In genomic region chr1:11373029-11373964, GRCh38 we compare ENCODE assay signal across 16 cellular contexts.
"Had no signal": no experiment of that assay in that cellular context is flagged by ENCODE, and none has a peak within 500 bp of the region (broad histone marks: within the 10 kb centered on the region; RNA-seq: fewer than 3 reads in every experiment).

No MANE protein-coding gene starts in this region.

- H3K4me1 ChIP-seq: ascending aorta, breast epithelium, esophagus squamous epithelium, pancreas, right lobe of liver had no signal

- H3K27ac ChIP-seq: ascending aorta, esophagus squamous epithelium, pancreas, right lobe of liver had no signal

- H3K4me3 Mint-ChIP-seq: activated T-helper 1 cell treated with anti-CD3 and anti-CD28 coated beads, Interleukin-12 subunit alpha, Interleukin-12 subunit beta, Interleukin-2, Interleukin-4 antibody, amounts not matched to agents 30 ng/mL and 10 ng/mL and 1 ng/mL, durations not matched to agents 14 hours and 24 hours and 36 hours; T-cell had no signal

- DNase-seq: activated CD4-positive, alpha-beta T cell treated with anti-CD3 and anti-CD28 coated beads, Interleukin-2, amount 50 U/mL, for 1 hour; activated gamma-delta T cell treated with Interleukin-2 at 50 U/mL for 16 hours; effector CD8-positive, alpha-beta T cell; esophagus squamous epithelium; naive thymus-derived CD4-positive, alpha-beta T cell; right lobe of liver; small intestine; stimulated activated CD4-positive, alpha-beta T cell treated with anti-CD3 and anti-CD28 coated beads, Interleukin-15, amount 100 ng/mL, for 24 hours; stimulated activated CD4-positive, alpha-beta T cell treated with anti-CD3 and anti-CD28 coated beads, Interleukin-2, amount 100 ng/mL, for 48 hours; T-cell; T1000 had no signal

- H3K4me3 ChIP-seq: ascending aorta, breast epithelium, esophagus squamous epithelium, pancreas, right lobe of liver had no signal

- H3K27ac Mint-ChIP-seq: T-cell had no signal

- H3K36me3 Mint-ChIP-seq: naive thymus-derived CD4-positive, alpha-beta T cell; T-cell had no signal

- H3K36me3 ChIP-seq: ascending aorta, breast epithelium, esophagus squamous epithelium, pancreas, right lobe of liver had no signal

- H3K9me3 ChIP-seq: ascending aorta, breast epithelium, esophagus squamous epithelium, pancreas, right lobe of liver had no signal

- H3K9me3 Mint-ChIP-seq: T-cell had no signal

- ATAC-seq: naive thymus-derived CD4-positive, alpha-beta T cell; pancreas; right lobe of liver; SK-N-SH treated with all-trans-retinoic acid at 6 μM for 48 hours; T-cell had no signal

- H3K27me3 ChIP-seq: ascending aorta, breast epithelium, pancreas, right lobe of liver had no signal
